32 cellular contexts compared by ENCODE assay signal in the genomic region with DNA sequence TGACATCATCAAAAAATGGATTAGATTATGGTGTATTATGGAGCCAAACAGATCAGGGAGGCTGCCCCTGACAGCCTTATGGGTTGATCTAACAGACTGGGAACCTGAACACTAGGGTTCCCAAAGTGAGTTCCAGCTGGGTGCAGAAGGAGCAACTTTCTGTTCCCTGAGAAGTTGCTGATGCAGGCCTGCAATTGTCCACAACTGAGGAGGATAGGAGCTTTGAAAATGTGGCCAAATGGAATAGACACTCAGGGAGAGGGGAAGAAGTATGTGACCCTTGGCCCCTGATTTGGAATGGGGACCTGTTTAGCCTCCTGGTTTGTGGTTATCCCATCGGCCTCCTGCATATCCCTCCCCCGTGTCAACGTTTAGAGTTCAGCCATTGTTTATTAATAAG.
"Had no signal": no experiment of that assay in that cellular context is flagged by ENCODE, and none has a peak within 500 bp of the region (broad histone marks: within the 10 kb centered on the region; RNA-seq: fewer than 3 reads in every experiment).

No MANE protein-coding gene starts in this region.

- H3K27ac ChIP-seq: adrenal gland, ascending aorta, body of pancreas, brain microvascular endothelial cell, breast epithelium, cardiac muscle cell had no signal

- H3K4me3 ChIP-seq: adrenal gland, ascending aorta, body of pancreas, breast epithelium, cardiac muscle cell had no signal

- H3K9me3 ChIP-seq: adrenal gland, ascending aorta, body of pancreas, breast epithelium had no signal

- DNase-seq: activated effector memory CD4-positive, alpha-beta T cell treated with anti-CD3 and anti-CD28 coated beads, Interleukin-2, amount 50 U/mL, for 16 hours; activated effector memory CD4-positive, alpha-beta T cell treated with Interleukin-2 at 50 U/mL for 16 hours; activated gamma-delta T cell; activated gamma-delta T cell treated with Interleukin-2 at 50 U/mL for 16 hours; activated naive CD4-positive, alpha-beta T cell; activated naive CD4-positive, alpha-beta T cell treated with anti-CD3 and anti-CD28 coated beads for 36 hours; activated naive CD4-positive, alpha-beta T cell treated with anti-CD3 and anti-CD28 coated beads, Interleukin-2, amount 10 ng/mL, durations not matched to agents 7 days and 5 days; activated naive CD4-positive, alpha-beta T cell treated with anti-CD3 and anti-CD28 coated beads, Interleukin-2, amount 50 U/mL, for 16 hours; activated naive CD4-positive, alpha-beta T cell treated with Interleukin-2 at 50 U/mL for 16 hours; activated naive CD8-positive, alpha-beta T cell treated with anti-CD3 and anti-CD28 coated beads for 36 hours; activated naive CD8-positive, alpha-beta T cell treated with anti-CD3 and anti-CD28 coated beads, Interleukin-2, amount 10 ng/mL, durations not matched to agents 7 days and 5 days; activated naive CD8-positive, alpha-beta T cell treated with anti-CD3 and anti-CD28 coated beads, Interleukin-2, amount 50 U/mL, for 24 hours; activated T-cell treated with anti-CD3 and anti-CD28 coated beads, Interleukin-2, amount 50 U/mL, for 1 hour; activated T-cell treated with anti-CD3 and anti-CD28 coated beads, Interleukin-2, amount 50 U/mL, for 24 hours; activated T-cell treated with anti-CD3 and anti-CD28 coated beads, Interleukin-2, amount 50 U/mL, for 4 hours; activated T-cell treated with anti-CD3 and anti-CD28 coated beads, Interleukin-2, amount 50 U/mL, for 48 hours; activated T-cell treated with anti-CD3 and anti-CD28 coated beads, Interleukin-2, amount 50 U/mL, for 72 hours; adrenal gland; amniotic stem cell; amygdala; anterior cingulate cortex; aorta; body of pancreas; brain microvascular endothelial cell; caudate nucleus; central memory CD4-positive, alpha-beta T cell; cerebellar nuclear complex had no signal

- FAIRE-seq: astrocyte, bronchial epithelial cell had no signal

- H3K36me3 ChIP-seq: adrenal gland, ascending aorta, brain microvascular endothelial cell, breast epithelium, cardiac muscle cell had no signal

- H3K27me3 ChIP-seq: adrenal gland, ascending aorta, brain microvascular endothelial cell, breast epithelium, cardiac muscle cell had no signal

- H3K4me1 ChIP-seq: adrenal gland, ascending aorta, body of pancreas, breast epithelium had no signal
